ENCODE assay signal across 22 cellular contexts in the genomic region with DNA sequence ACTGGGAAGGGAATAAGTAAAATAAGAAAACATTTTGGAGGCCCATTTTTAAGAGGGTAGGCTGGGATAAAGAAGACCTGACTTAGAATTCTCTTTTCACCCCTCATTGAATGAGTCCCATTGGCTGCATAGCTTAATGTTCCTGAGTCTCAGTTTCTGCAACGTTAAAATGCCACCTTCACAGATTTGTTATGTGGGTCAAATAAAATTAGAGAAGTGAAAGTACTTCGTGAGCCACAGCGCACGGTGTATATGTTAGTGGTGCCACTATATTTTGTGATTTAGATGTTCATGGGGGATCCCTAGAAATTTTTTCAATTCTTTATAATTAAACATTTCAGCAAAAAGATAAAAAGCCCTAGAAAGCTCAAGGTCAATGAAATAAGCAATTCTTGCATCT.
DNase-seq lines count a peak whose midpoint lies in the region; ATAC-seq and TF ChIP-seq lines count a peak whose summit lies in the region.
"Had no signal": no experiment of that assay in that cellular context is flagged by ENCODE, and none has a peak within 500 bp of the region (broad histone marks: within the 10 kb centered on the region; RNA-seq: fewer than 3 reads in every experiment).

No MANE protein-coding gene starts in this region.

- no peaks in the 10 kb centered on the region for H3K27me3 ChIP-seq in MM.1S (replicated peaks; ENCODE audit: insufficient read depth, low read length)
- H3K27me3 ChIP-seq: ovary, right atrium auricular region, stomach, transverse colon had no signal

- H3K4me2 ChIP-seq in MM.1S (ENCODE audit: low read depth, low read length), result no peak overlapping the region

- H3K9ac ChIP-seq in MM.1S (ENCODE audit: low read length), result no peak overlapping the region

- H3K4me3 ChIP-seq in MM.1S (ENCODE audit: low read length), result no peak overlapping the region
- H3K4me3 ChIP-seq: ovary, right atrium auricular region, stomach, transverse colon had no signal

- H3K79me2 ChIP-seq in MM.1S (ENCODE audit: low read length), result no peaks in the 10 kb centered on the region

- peaks cover 6 to 14% of the 10 kb centered on the region in 2 donors for H3K4me1 Mint-ChIP-seq in stimulated activated naive B cell treated with anti-CD40 and anti-IgM and Interleukin-4, amounts not matched to agents 10 μg/mL and 1 μg/mL and 100 μg/mL, for 72 hours
- no peaks in the 10 kb centered on the region for H3K4me1 Mint-ChIP-seq in activated CD4-positive, alpha-beta memory T cell treated with anti-CD3 and anti-CD28 coated beads for 36 hours (ENCODE audit: low read depth)

- H3K9me2 ChIP-seq in MM.1S (replicated peaks; ENCODE audit: insufficient read depth, low read length), result no peaks in the 10 kb centered on the region

- H3K4me3 Mint-ChIP-seq in stimulated activated naive B cell treated with anti-CD40 and anti-IgM and Interleukin-4, amounts not matched to agents 10 μg/mL and 1 μg/mL and 100 μg/mL, for 72 hours, result no peak overlapping the region
- no peak overlapping the region for H3K4me3 Mint-ChIP-seq in activated CD4-positive, alpha-beta memory T cell treated with anti-CD3 and anti-CD28 coated beads for 36 hours
- H3K4me3 Mint-ChIP-seq: brain; natural killer cell treated with Interleukin-12 subunit alpha and Interleukin-12 subunit beta and Interleukin-15 and Interleukin-18, amount 100 ng/mL, for 72 hours had no signal

- CTCF ChIA-PET in activated CD4-positive, alpha-beta memory T cell treated with anti-CD3 and anti-CD28 coated beads for 36 hours (lab: Charles Lee), result no interaction called here
- CTCF ChIA-PET in GM10248 (lab: Yijun Ruan, JAX), result no interaction called here

- H3K27me3 Mint-ChIP-seq in stimulated activated naive B cell treated with anti-CD40 and anti-IgM and Interleukin-4, amounts not matched to agents 10 μg/mL and 1 μg/mL and 100 μg/mL, for 72 hours, result peaks cover 4 to 5% of the 10 kb centered on the region in 2 donors
- peaks cover 2% of the 10 kb centered on the region for H3K27me3 Mint-ChIP-seq in activated CD4-positive, alpha-beta memory T cell treated with anti-CD3 and anti-CD28 coated beads for 36 hours
- H3K27me3 Mint-ChIP-seq: brain had no signal

- H3K9me3 Mint-ChIP-seq in stimulated activated naive B cell treated with anti-CD40 and anti-IgM and Interleukin-4, amounts not matched to agents 10 μg/mL and 1 μg/mL and 100 μg/mL, for 72 hours, result no peaks in the 10 kb centered on the region
- no peaks in the 10 kb centered on the region for H3K9me3 Mint-ChIP-seq in activated CD4-positive, alpha-beta memory T cell treated with anti-CD3 and anti-CD28 coated beads for 36 hours
- H3K9me3 Mint-ChIP-seq: brain; natural killer cell treated with Interleukin-12 subunit alpha and Interleukin-12 subunit beta and Interleukin-15 and Interleukin-18, amount 100 ng/mL, for 72 hours had no signal

- peak; percentile 24 to 34 for DNase-seq in NOMO-1 (lab: John Stamatoyannopoulos, UW; ENCODE audit: unreplicated experiment in 2 of 2)
- no peak for DNase-seq in NOMO-1 treated with dmso at 0.1 percent for 144 hours (lab: John Stamatoyannopoulos, UW; ENCODE audit: unreplicated experiment)
- peak; percentile 14 for DNase-seq in MM.1S
- DNase-seq in stimulated activated naive B cell treated with anti-CD40 and anti-IgM and Interleukin-4, amounts not matched to agents 10 μg/mL and 1 μg/mL and 100 μg/mL, for 72 hours, result no peak
- DNase-seq in activated CD4-positive, alpha-beta memory T cell treated with anti-CD3 and anti-CD28 coated beads for 36 hours, result no peak
- DNase-seq in GM10248 (ENCODE audit: extremely low spot score), result no peak
- DNase-seq: activated CD4-positive, alpha-beta T cell treated with anti-CD3 and anti-CD28 coated beads, Interleukin-2, amount 50 U/mL, for 48 hours; activated gamma-delta T cell treated with Interleukin-2 at 50 U/mL for 16 hours; effector CD4-positive, alpha-beta T cell; NCI-H1417 treated with DMSO at 0.1 percent for 48 hours; NCI-H524; ovary; stimulated activated CD4-positive, alpha-beta T cell treated with anti-CD3 and anti-CD28 coated beads, Interleukin-12 subunit alpha, Interleukin-12 subunit beta, amount 100 ng/mL, for 4 hours; stomach; transverse colon had no signal

- intact Hi-C loops in activated CD4-positive, alpha-beta memory T cell treated with anti-CD3 and anti-CD28 coated beads for 36 hours (cut with micrococcal nuclease), result no loop called here

- POLR2A ChIA-PET in activated CD4-positive, alpha-beta memory T cell treated with anti-CD3 and anti-CD28 coated beads for 36 hours (lab: Charles Lee), result no interaction called here
- POLR2A ChIA-PET in GM10248 (lab: Yijun Ruan, JAX), result no interaction called here

- no peaks in the 10 kb centered on the region for H3F3A ChIP-seq in MM.1S (ENCODE audit: insufficient read depth, low read length)

- no peaks in the 10 kb centered on the region for H3K9me3 ChIP-seq in MM.1S (replicated peaks; ENCODE audit: insufficient read depth, low read length)
- H3K9me3 ChIP-seq: ovary, right atrium auricular region, stomach, transverse colon had no signal

- TF ChIP-seq CTCF in MM.1S (IDR thresholded peaks at IDR 0.05; ENCODE audit: low read length) (no peak), GM10248 (IDR thresholded peaks at IDR 0.05; ENCODE audit: control extremely low read depth, extremely low read depth, low read depth, missing control alignments) (no peak)

- H2AFZ ChIP-seq in MM.1S (ENCODE audit: low read length), result no peak overlapping the region

- H3K27ac ChIP-seq in MM.1S (ENCODE audit: low read length), result no peak overlapping the region
- H3K27ac ChIP-seq: 22Rv1, ovary, right atrium auricular region, stomach, transverse colon had no signal

- H3K36me3 Mint-ChIP-seq in stimulated activated naive B cell treated with anti-CD40 and anti-IgM and Interleukin-4, amounts not matched to agents 10 μg/mL and 1 μg/mL and 100 μg/mL, for 72 hours, result no peaks in the 10 kb centered on the region
- no peaks in the 10 kb centered on the region for H3K36me3 Mint-ChIP-seq in activated CD4-positive, alpha-beta memory T cell treated with anti-CD3 and anti-CD28 coated beads for 36 hours
- H3K36me3 Mint-ChIP-seq: brain; natural killer cell treated with Interleukin-12 subunit alpha and Interleukin-12 subunit beta and Interleukin-15 and Interleukin-18, amount 100 ng/mL, for 72 hours had no signal

- H3K36me3 ChIP-seq in MM.1S (replicated peaks; ENCODE audit: insufficient read depth, low read length), result no peaks in the 10 kb centered on the region
- H3K36me3 ChIP-seq: ovary, right atrium auricular region, stomach, transverse colon had no signal

- H3K27ac Mint-ChIP-seq in stimulated activated naive B cell treated with anti-CD40 and anti-IgM and Interleukin-4, amounts not matched to agents 10 μg/mL and 1 μg/mL and 100 μg/mL, for 72 hours, result no peak overlapping the region
- H3K27ac Mint-ChIP-seq in activated CD4-positive, alpha-beta memory T cell treated with anti-CD3 and anti-CD28 coated beads for 36 hours, result no peak overlapping the region
- H3K27ac Mint-ChIP-seq: brain; natural killer cell treated with Interleukin-12 subunit alpha and Interleukin-12 subunit beta and Interleukin-15 and Interleukin-18, amount 100 ng/mL, for 72 hours had no signal

- H3K4me1 ChIP-seq in MM.1S (ENCODE audit: low read length), result no peaks in the 10 kb centered on the region
- H3K4me1 ChIP-seq: right atrium auricular region, transverse colon had no signal

- H4K20me1 ChIP-seq in MM.1S (ENCODE audit: insufficient read depth, low read length), result no peaks in the 10 kb centered on the region

- ATAC-seq in GM21786 (IDR thresholded peaks at IDR 0.05; ENCODE audit: unreplicated experiment) (peak; percentile 94), GM21515 (IDR thresholded peaks at IDR 0.05; ENCODE audit: unreplicated experiment) (no peak)
- ATAC-seq in stimulated activated naive B cell treated with anti-CD40 and anti-IgM and Interleukin-4, amounts not matched to agents 10 μg/mL and 1 μg/mL and 100 μg/mL, for 72 hours (replicated peaks), result peak; percentile 97 to 99
- ATAC-seq: left lobe of liver; natural killer cell treated with Interleukin-12 subunit alpha and Interleukin-12 subunit beta and Interleukin-15 and Interleukin-18, amount 100 ng/mL, for 72 hours had no signal

Comparison
In these comparisons a context has a peak if more than half of its experiments do, and no peak if none do; other contexts are left out.
1. DNase-seq: peak in NOMO-1 (2 of 2) and MM.1S (single experiment); none in NOMO-1 treated with dmso at 0.1 percent for 144 hours (single experiment), stimulated activated naive B cell treated with anti-CD40 and anti-IgM and Interleukin-4, amounts not matched to agents 10 μg/mL and 1 μg/mL and 100 μg/mL, for 72 hours (single experiment), activated CD4-positive, alpha-beta memory T cell treated with anti-CD3 and anti-CD28 coated beads for 36 hours (single experiment) and GM10248 (single experiment).